In the genomic region with DNA sequence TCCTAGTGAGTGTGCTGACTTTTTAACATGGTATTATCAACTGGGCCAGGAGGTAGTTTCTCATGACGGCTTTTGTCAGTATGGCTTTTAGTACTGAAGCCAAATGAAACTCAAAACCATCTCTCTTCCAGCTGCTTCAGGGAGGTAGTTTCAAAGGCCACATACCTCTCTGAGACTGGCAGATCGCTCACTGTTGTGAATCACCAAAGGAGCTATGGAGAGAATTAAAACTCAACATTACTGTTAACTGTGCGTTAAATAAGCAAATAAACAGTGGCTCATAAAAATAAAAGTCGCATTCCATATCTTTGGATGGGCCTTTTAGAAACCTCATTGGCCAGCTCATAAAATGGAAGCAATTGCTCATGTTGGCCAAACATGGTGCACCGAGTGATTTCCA, we compare ENCODE assay signal across 21 cellular contexts.
DNase-seq lines count a peak whose midpoint lies in the region; ATAC-seq and TF ChIP-seq lines count a peak whose summit lies in the region.
"Had no signal": no experiment of that assay in that cellular context is flagged by ENCODE, and none has a peak within 500 bp of the region (broad histone marks: within the 10 kb centered on the region; RNA-seq: fewer than 3 reads in every experiment).

No MANE protein-coding gene starts in this region.

- H2BK15ac ChIP-seq in mesenchymal stem cell (ENCODE audit: low read depth, poor library complexity, severe bottlenecking): no peak overlapping the region

- DNase-seq in AG04450 (ENCODE audit: low read depth, low spot score): peak; percentile 62
- peak; percentile 71 for DNase-seq in astrocyte of the cerebellum (ENCODE audit: low read depth)
- no peak for DNase-seq in mesenchymal stem cell
- DNase-seq in T-helper 9 cell: no peak
- no peak for DNase-seq in DMS153 (lab: John Stamatoyannopoulos, UW)
- no peak for DNase-seq in HAP-1 (ENCODE audit: low spot score in 2 of 2)
- DNase-seq: activated CD4-positive, alpha-beta T cell treated with anti-CD3 and anti-CD28 coated beads, Interleukin-2, amount 10 ng/mL, durations not matched to agents 24 days and 14 days; activated CD8-positive, alpha-beta memory T cell treated with anti-CD3 and anti-CD28 coated beads, Interleukin-2, amount 50 U/mL, for 48 hours; activated gamma-delta T cell treated with Interleukin-2 at 50 U/mL for 16 hours; aorta; H9; left lung; mucosa of descending colon; NCI-H1105 treated with DMSO at 0.1 percent for 48 hours; stimulated activated naive CD8-positive, alpha-beta T cell treated with anti-CD3 and anti-CD28 coated beads, Interleukin-15, Interleukin-2, amounts not matched to agents 100 U/mL and 50 U/mL, for 24 hours; transverse colon had no signal

- POLR2A ChIA-PET in AG04450 (lab: Yijun Ruan, JAX) (interaction anchor here (0.6 to 1.0 kb wide), 5 partner anchors 10 to 141 kb away, joined by 3 to 4 read pairs (median 4); a partner anchor contains a TSS), HEK293 (lab: Yijun Ruan, JAX) (interaction anchor here (0.6 kb wide), 1 partner anchor 1280 kb away, joined by 3 read pairs; no protein-coding TSS in a partner anchor)

- no peak overlapping the region for H2BK120ac ChIP-seq in mesenchymal stem cell (ENCODE audit: low read depth, low read length)

- H3K23ac ChIP-seq in mesenchymal stem cell (ENCODE audit: low read length in 2 of 2): no peak overlapping the region

- H3K4me1 ChIP-seq in HEK293 (ENCODE audit: control insufficient read depth, insufficient read depth, low read length) (peaks cover 6% of the 10 kb centered on the region; the same call in 1 of the 2 replicates), mesenchymal stem cell (ENCODE audit: control insufficient read depth, insufficient read depth, low read depth, low read length) (peaks cover 3% of the 10 kb centered on the region), HAP-1 (no peaks in the 10 kb centered on the region; the same call in 1 of the 2 replicates)
- H3K4me1 ChIP-seq: left lung, transverse colon had no signal

- H3K4me3 ChIP-seq in AG04450 (ENCODE audit: low read depth, low read length): no peak overlapping the region
- H3K4me3 ChIP-seq in HEK293 (ENCODE audit: low read depth, low read length): no peak overlapping the region
- no peak overlapping the region for H3K4me3 ChIP-seq in astrocyte of the cerebellum (ENCODE audit: low read depth, low read length)
- H3K4me3 ChIP-seq in mesenchymal stem cell (ENCODE audit: insufficient read depth in 1 of 2, low read depth in 1 of 2, low read length in 2 of 2): no peak overlapping the region
- H3K4me3 ChIP-seq in HAP-1: no peak overlapping the region
- H3K4me3 ChIP-seq: coronary artery, left lung, mucosa of descending colon, transverse colon had no signal

- H3K4ac ChIP-seq in mesenchymal stem cell (ENCODE audit: low read depth in 1 of 2, low read length in 2 of 2): no peak overlapping the region

- H2AFZ ChIP-seq in mesenchymal stem cell (ENCODE audit: low read depth, low read length): no peak overlapping the region

- H3K27me3 ChIP-seq in AG04450 (ENCODE audit: control insufficient read depth, insufficient read depth, low read length) (no peaks in the 10 kb centered on the region), mesenchymal stem cell (ENCODE audit: control insufficient read depth in 1 of 2, insufficient read depth in 1 of 2, low read length in 2 of 2) (no peaks in the 10 kb centered on the region), HAP-1 (ENCODE audit: low read depth) (no peaks in the 10 kb centered on the region)

- no peak overlapping the region for H2BK12ac ChIP-seq in mesenchymal stem cell (ENCODE audit: low read length in 2 of 2)

- H4K8ac ChIP-seq in mesenchymal stem cell (ENCODE audit: low read length): no peak overlapping the region

- H4K91ac ChIP-seq in mesenchymal stem cell (ENCODE audit: low read length): no peak overlapping the region

- H3K9ac ChIP-seq in mesenchymal stem cell (ENCODE audit: low read length): peak overlapping the region; percentile 1
- H3K9ac ChIP-seq: KMS-11 had no signal

- H2AK5ac ChIP-seq in mesenchymal stem cell (ENCODE audit: low read length, severe bottlenecking): no peak overlapping the region

- H3K4me2 ChIP-seq in mesenchymal stem cell (ENCODE audit: low read length, poor library complexity, severe bottlenecking): no peak overlapping the region
- H3K4me2 ChIP-seq: KMS-11 had no signal

- H3K9me3 ChIP-seq in AG04450 (ENCODE audit: control insufficient read depth, insufficient read depth, low read length) (no peaks in the 10 kb centered on the region), HEK293 (ENCODE audit: control insufficient read depth, insufficient read depth, low read depth, low read length) (no peaks in the 10 kb centered on the region), mesenchymal stem cell (ENCODE audit: control insufficient read depth, low read length) (no peaks in the 10 kb centered on the region), HAP-1 (no peaks in the 10 kb centered on the region)
- H3K9me3 ChIP-seq: left lung, mucosa of descending colon, neutrophil, transverse colon had no signal

- CTCF ChIA-PET in AG04450 (lab: Charles Lee): no interaction called here
- CTCF ChIA-PET in HEK293 (lab: Yijun Ruan, JAX): interaction anchor here (0.6 to 1.5 kb wide), 5 partner anchors 9 to 253 kb away, joined by 3 read pairs; no protein-coding TSS in a partner anchor

- H3K27ac ChIP-seq in AG04450 (ENCODE audit: low read depth, low read length) (no peak overlapping the region), HEK293 (ENCODE audit: extremely low read depth, low read depth, low read length) (0 out of 2 replicates have a peak overlapping the region, but pooled peaks have one; percentile 34), mesenchymal stem cell (ENCODE audit: low read length, poor library complexity, severe bottlenecking) (peak overlapping the region; percentile 25)
- H3K27ac ChIP-seq: coronary artery, KMS-11, left lung, neutrophil, transverse colon had no signal

- peaks cover 2% of the 10 kb centered on the region for H3K79me1 ChIP-seq in mesenchymal stem cell (replicated peaks; ENCODE audit: low read length, poor library complexity, severe bottlenecking)

- no peak overlapping the region for H2BK5ac ChIP-seq in mesenchymal stem cell (ENCODE audit: low read depth, low read length, poor library complexity, severe bottlenecking)

- in situ Hi-C loops in astrocyte of the cerebellum (cut with HindIII; ENCODE audit: low sequenced_read_pairs): no loop called here
- in situ Hi-C loops in HAP-1 (cut with MboI; ENCODE audit: low sequenced_read_pairs): no loop called here

- WGBS in mesenchymal stem cell: 86% methylated on average over 5 of the region's 5 CpGs

- H3K36me3 ChIP-seq in HEK293 (ENCODE audit: control insufficient read depth in 2 of 2, insufficient read depth in 1 of 2, low read length in 2 of 2) (no peaks in the 10 kb centered on the region), mesenchymal stem cell (ENCODE audit: control insufficient read depth in 1 of 2, insufficient read depth in 2 of 2, low read depth in 1 of 2, low read length in 2 of 2) (peaks cover 11 to 66% of the 10 kb centered on the region in 2 experiments), HAP-1 (replicated peaks) (peaks cover 3% of the 10 kb centered on the region)
- H3K36me3 ChIP-seq: left lung, neutrophil, transverse colon had no signal

- no peak for ATAC-seq in HG02884 (IDR thresholded peaks at IDR 0.05; ENCODE audit: unreplicated experiment)
- ATAC-seq: left lung; mucosa of descending colon; stimulated activated naive CD8-positive, alpha-beta T cell treated with anti-CD3 and anti-CD28 coated beads, Interleukin-15, Interleukin-2, amounts not matched to agents 100 U/mL and 50 U/mL, for 24 hours had no signal

- no peak overlapping the region for H3K14ac ChIP-seq in mesenchymal stem cell (ENCODE audit: low read length in 2 of 2)

- TF ChIP-seq CTCF in AG04450 (IDR thresholded peaks at IDR 0.05; ENCODE audit: low read depth, low read length): no peak
- TF ChIP-seq CTCF in HEK293 (tag by site-specific recombination; IDR thresholded peaks at IDR 0.05): no peak
- no peak for TF ChIP-seq CTCF in astrocyte of the cerebellum (IDR thresholded peaks at IDR 0.05; ENCODE audit: low read depth, low read length, missing control alignments)

- no peak overlapping the region for H3K18ac ChIP-seq in mesenchymal stem cell (ENCODE audit: low read depth in 1 of 2, low read length in 2 of 2)

TF ChIP-seq in HEK293, 187 proteins besides CTCF, POLR2A, EP300 and RAD21 (continues in another document):
- TF ChIP-seq ZNF132 (tag by site-specific recombination; IDR thresholded peaks at IDR 0.05; ENCODE audit: borderline replicate concordance) (no peak), ZNF621 (tag by site-specific recombination; IDR thresholded peaks at IDR 0.05) (no peak), ZNF184 (tag by site-specific recombination; IDR thresholded peaks at IDR 0.05) (no peak), ZNF571 (tag by site-specific recombination; IDR thresholded peaks at IDR 0.05) (no peak), SP2 (tag by site-specific recombination; IDR thresholded peaks at IDR 0.05) (no peak), KLF7 (tag by site-specific recombination; IDR thresholded peaks at IDR 0.05; ENCODE audit: borderline replicate concordance) (no peak), SCRT1 (tag by site-specific recombination; IDR thresholded peaks at IDR 0.05; ENCODE audit: borderline replicate concordance) (no peak), ZNF561 (tag by site-specific recombination; IDR thresholded peaks at IDR 0.05; ENCODE audit: borderline replicate concordance) (peak; percentile 84), RBAK (tag by site-specific recombination; IDR thresholded peaks at IDR 0.05) (no peak), ZNF114 (tag by site-specific recombination; IDR thresholded peaks at IDR 0.05) (no peak), KLF9 (tag by site-specific recombination; IDR thresholded peaks at IDR 0.05; ENCODE audit: low read depth) (no peak), ZNF501 (tag by site-specific recombination; IDR thresholded peaks at IDR 0.05) (no peak), REPIN1 (tag by site-specific recombination; IDR thresholded peaks at IDR 0.05; ENCODE audit: low read depth) (no peak), ZNF48 (tag by site-specific recombination; IDR thresholded peaks at IDR 0.05) (no peak), ZNF624 (tag by site-specific recombination; IDR thresholded peaks at IDR 0.05) (no peak), ZNF677 (tag by site-specific recombination; IDR thresholded peaks at IDR 0.05) (no peak), ZBTB1 (tag by site-specific recombination; IDR thresholded peaks at IDR 0.05) (0 out of 2 replicates have a peak, but pooled peaks have one; percentile 40), ZNF324 (tag by site-specific recombination; IDR thresholded peaks at IDR 0.05) (no peak), ZFP37 (tag by site-specific recombination; IDR thresholded peaks at IDR 0.05) (no peak), ZBTB7A (tag by site-specific recombination; IDR thresholded peaks at IDR 0.05; ENCODE audit: low read depth) (no peak)

Comparison
In these comparisons a context has a peak if more than half of its experiments do, and no peak if none do; other contexts are left out.
1. DNase-seq: peak in AG04450 (single experiment) and astrocyte of the cerebellum (single experiment); none in mesenchymal stem cell (single experiment), T-helper 9 cell (single experiment), DMS153 (single experiment) and HAP-1 (0 of 2).